In the genomic region with DNA sequence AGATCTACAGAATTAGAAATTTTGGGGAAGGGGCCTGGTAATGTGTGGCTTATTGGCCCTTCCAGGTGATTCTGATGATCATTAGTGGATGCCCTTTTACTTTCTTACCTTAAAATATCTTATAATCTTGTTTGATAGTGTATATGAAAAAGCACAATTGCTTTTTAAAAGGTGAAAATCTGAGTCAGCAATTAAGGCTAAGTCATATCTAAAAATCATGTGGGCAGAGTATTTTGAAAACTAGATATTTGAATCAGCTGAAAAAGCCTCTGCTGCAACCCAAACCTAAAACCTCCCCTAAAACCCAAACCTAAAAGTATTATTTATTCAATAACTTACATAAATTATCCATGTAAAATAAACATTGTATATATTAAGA, we compare ENCODE assay signal across 30 cellular contexts.
"Had no signal": no experiment of that assay in that cellular context is flagged by ENCODE, and none has a peak within 500 bp of the region (broad histone marks: within the 10 kb centered on the region; RNA-seq: fewer than 3 reads in every experiment).

No MANE protein-coding gene starts in this region.

- H3K9me3 Mint-ChIP-seq: natural killer cell; neural progenitor cell; stimulated activated memory B cell treated with anti-CD40 and anti-IgM and Interleukin-4, amounts not matched to agents 10 μg/mL and 1 μg/mL and 100 μg/mL, for 72 hours; stimulated activated naive CD8-positive, alpha-beta T cell treated with anti-CD3 and anti-CD28 coated beads, Interleukin-15, amount 100 ng/mL, for 72 hours had no signal

- H3K9ac ChIP-seq: neural progenitor cell, parathyroid adenoma had no signal

- H3K27ac Mint-ChIP-seq: natural killer cell; neural progenitor cell; progenitor cell of endocrine pancreas; stimulated activated memory B cell treated with anti-CD40 and anti-IgM and Interleukin-4, amounts not matched to agents 10 μg/mL and 1 μg/mL and 100 μg/mL, for 72 hours; stimulated activated naive CD8-positive, alpha-beta T cell treated with anti-CD3 and anti-CD28 coated beads, Interleukin-15, amount 100 ng/mL, for 72 hours; type B pancreatic cell had no signal

- H3K27ac ChIP-seq: neural progenitor cell, ovary, parathyroid adenoma, skin epidermis, spleen, suprapubic skin, testis, tibial artery, transverse colon, upper lobe of right lung, uterus had no signal

- H3K4me3 ChIP-seq: neural progenitor cell, ovary, psoas muscle, skin epidermis, smooth muscle cell, spleen, suprapubic skin, testis, tibial artery, transverse colon, upper lobe of right lung, uterus had no signal

- H3K9me3 ChIP-seq: ovary, psoas muscle, spleen, suprapubic skin, testis, tibial artery, transverse colon, upper lobe of right lung, uterus had no signal

- H2AFZ ChIP-seq: neural progenitor cell, parathyroid adenoma had no signal

- DNase-seq: natural killer cell; occipital lobe; ovary; posterior cingulate gyrus; psoas muscle; right cardiac atrium; spleen; stimulated activated CD4-positive, alpha-beta T cell treated with anti-CD3 and anti-CD28 coated beads, Interleukin-12 subunit alpha, Interleukin-12 subunit beta, amount 100 ng/mL, for 4 hours; stimulated activated CD4-positive, alpha-beta T cell treated with anti-CD3 and anti-CD28 coated beads, Interleukin-1b, Interleukin-23, amount 100 ng/mL, for 48 hours; stimulated activated CD4-positive, alpha-beta T cell treated with anti-CD3 and anti-CD28 coated beads, Interleukin-4, amount 100 ng/mL, for 1 hour; stimulated activated CD4-positive, alpha-beta T cell treated with anti-CD3 and anti-CD28 coated beads, Interleukin-4, amount 100 ng/mL, for 4 hours; stimulated activated CD8-positive, alpha-beta memory T cell treated with anti-CD3 and anti-CD28 coated beads, Interleukin-4, amount 100 ng/mL, for 48 hours; stimulated activated naive CD4-positive, alpha-beta T cell; stimulated activated naive CD8-positive, alpha-beta T cell treated with anti-CD3 and anti-CD28 coated beads, Interleukin-15, amount 100 ng/mL, for 72 hours; stimulated activated naive CD8-positive, alpha-beta T cell treated with anti-CD3 and anti-CD28 coated beads, Interleukin-15, Interleukin-2, amounts not matched to agents 100 U/mL and 50 U/mL, for 24 hours; testis; tibial artery; transverse colon; upper lobe of right lung; uterus had no signal

- H3K4me2 ChIP-seq: neural progenitor cell, smooth muscle cell had no signal

- H3K27me3 ChIP-seq: neural progenitor cell, ovary, spleen, suprapubic skin, testis, tibial artery, transverse colon, upper lobe of right lung, uterus had no signal

- H3K27me3 Mint-ChIP-seq: progenitor cell of endocrine pancreas; stimulated activated memory B cell treated with anti-CD40 and anti-IgM and Interleukin-4, amounts not matched to agents 10 μg/mL and 1 μg/mL and 100 μg/mL, for 72 hours; stimulated activated naive CD8-positive, alpha-beta T cell treated with anti-CD3 and anti-CD28 coated beads, Interleukin-15, amount 100 ng/mL, for 72 hours; type B pancreatic cell had no signal

- ATAC-seq: natural killer cell; psoas muscle; right cardiac atrium; sciatic nerve; stimulated activated memory B cell treated with anti-CD40 and anti-IgM and Interleukin-4, amounts not matched to agents 10 μg/mL and 1 μg/mL and 100 μg/mL, for 72 hours; stimulated activated naive CD8-positive, alpha-beta T cell treated with anti-CD3 and anti-CD28 coated beads, Interleukin-15, amount 100 ng/mL, for 72 hours; stimulated activated naive CD8-positive, alpha-beta T cell treated with anti-CD3 and anti-CD28 coated beads, Interleukin-15, Interleukin-2, amounts not matched to agents 100 U/mL and 50 U/mL, for 24 hours; upper lobe of right lung had no signal

- H3K4me1 ChIP-seq: neural progenitor cell, spleen, suprapubic skin, testis, tibial artery, upper lobe of right lung, uterus had no signal

- H3K36me3 ChIP-seq: neural progenitor cell, ovary, spleen, suprapubic skin, tibial artery, transverse colon, upper lobe of right lung, uterus had no signal

- H3K79me2 ChIP-seq: parathyroid adenoma had no signal

- H3K4me3 Mint-ChIP-seq: natural killer cell; nephron; neural progenitor cell; stimulated activated memory B cell treated with anti-CD40 and anti-IgM and Interleukin-4, amounts not matched to agents 10 μg/mL and 1 μg/mL and 100 μg/mL, for 72 hours; stimulated activated naive CD8-positive, alpha-beta T cell treated with anti-CD3 and anti-CD28 coated beads, Interleukin-15, amount 100 ng/mL, for 72 hours; type B pancreatic cell had no signal

- H3K36me3 Mint-ChIP-seq: natural killer cell; neural progenitor cell; stimulated activated memory B cell treated with anti-CD40 and anti-IgM and Interleukin-4, amounts not matched to agents 10 μg/mL and 1 μg/mL and 100 μg/mL, for 72 hours had no signal

- H3K4me1 Mint-ChIP-seq: natural killer cell; stimulated activated memory B cell treated with anti-CD40 and anti-IgM and Interleukin-4, amounts not matched to agents 10 μg/mL and 1 μg/mL and 100 μg/mL, for 72 hours; stimulated activated naive CD8-positive, alpha-beta T cell treated with anti-CD3 and anti-CD28 coated beads, Interleukin-15, amount 100 ng/mL, for 72 hours had no signal
